Comparison of ENCODE assay signal across 1 cellular context in the genomic region with DNA sequence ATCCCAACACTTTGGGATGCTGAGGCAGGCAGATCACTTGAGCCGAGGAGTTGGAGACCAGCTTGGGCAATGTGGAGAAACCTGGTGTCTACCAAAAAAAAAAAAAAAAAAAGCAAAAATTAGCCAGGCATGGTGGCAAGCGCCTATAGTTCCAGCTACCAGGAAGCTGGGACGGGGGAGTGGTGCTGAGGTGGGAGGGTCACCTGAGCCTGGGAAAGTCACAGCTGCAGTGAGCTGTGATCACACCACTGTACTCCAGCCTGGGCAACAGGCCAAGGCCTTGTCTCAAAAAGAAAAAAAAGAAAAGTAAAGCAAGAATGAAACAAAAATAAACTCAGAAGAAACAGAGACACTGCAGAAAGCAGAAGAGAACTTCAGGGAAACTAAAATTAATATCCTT.
TF ChIP-seq lines count a peak whose summit lies in the region.

No MANE protein-coding gene starts in this region.

TF ChIP-seq in endothelial cell of umbilical vein, 7 proteins besides CTCF, POLR2A, EP300 and RAD21:
- TF ChIP-seq MYC (IDR thresholded peaks at IDR 0.05; ENCODE audit: low read depth, low read length) (no peak), JUN (IDR thresholded peaks at IDR 0.05; ENCODE audit: borderline replicate concordance, insufficient read depth, insufficient read length, low read depth) (no peak), FOS (IDR thresholded peaks at IDR 0.05; ENCODE audit: borderline replicate concordance, insufficient read depth, low read length) (no peak), GATA2 (IDR thresholded peaks at IDR 0.05; ENCODE audit: insufficient read depth, insufficient read length, low read depth, low read length) (no peak), POLR2AphosphoS5 (IDR thresholded peaks at IDR 0.05; ENCODE audit: insufficient read depth, low read depth, low read length) (no peak), EZH2 (IDR thresholded peaks at IDR 0.05; ENCODE audit: borderline replicate concordance, low read depth, low read length, severe bottlenecking) (no peak)
- TF ChIP-seq, protein P1, sequence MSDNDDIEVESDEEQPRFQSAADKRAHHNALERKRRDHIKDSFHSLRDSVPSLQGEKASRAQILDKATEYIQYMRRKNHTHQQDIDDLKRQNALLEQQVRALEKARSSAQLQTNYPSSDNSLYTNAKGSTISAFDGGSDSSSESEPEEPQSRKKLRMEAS (IDR thresholded peaks at IDR 0.05; ENCODE audit: insufficient read depth, insufficient read length), result no peak
